ENCODE assay signal across 17 cellular contexts in the genomic region with DNA sequence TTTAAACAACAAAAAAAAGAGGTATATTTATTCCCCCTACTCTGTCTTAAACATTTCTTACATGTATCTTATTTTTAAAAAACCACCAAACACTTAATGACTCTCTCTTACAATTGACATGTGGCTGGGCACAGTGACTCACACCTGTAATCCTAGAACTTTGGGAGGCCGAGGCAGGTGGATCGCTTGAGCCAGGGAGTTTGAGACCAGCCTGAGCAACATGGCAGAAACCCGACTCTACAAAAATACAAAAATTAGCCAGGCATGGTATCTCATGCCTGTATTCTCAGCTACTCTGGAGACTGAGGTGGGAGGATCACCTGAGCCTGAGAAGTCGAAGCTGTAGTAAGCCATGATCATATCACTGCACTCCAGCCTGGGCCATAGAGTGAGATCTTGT. TPM values are rescaled to one million over a fixed set of nuclear protein-coding genes. Genes with fewer than 3 reads are reported as not detected.
DNase-seq lines count a peak whose midpoint lies in the region; ATAC-seq, FAIRE-seq and TF ChIP-seq lines count a peak whose summit lies in the region.
"Had no signal": no experiment of that assay in that cellular context is flagged by ENCODE, and none has a peak within 500 bp of the region (broad histone marks: within the 10 kb centered on the region; RNA-seq: fewer than 3 reads in every experiment).

No MANE protein-coding gene starts in this region.

- RAD21 ChIA-PET in HCT116 (lab: Charles Lee; ENCODE audit: low non-redundant PET in 1 of 2, low total read pairs in 2 of 2, uncharacterized antibody in 2 of 2, unreplicated experiment in 2 of 2) = no interaction called here

- H3K27me3 ChIP-seq in HCT116 (ENCODE audit: insufficient read depth, low read length) = no peaks in the 10 kb centered on the region
- H3K27me3 ChIP-seq: BLaER1 treated with 17β-estradiol and CSF1 and Interleukin-3, amounts not matched to agents 10 nM and 100 nM had no signal

- no peak for FAIRE-seq in GM12891 (lab: Jason Lieb, UNC)
- FAIRE-seq: GM12878, H54, HTR-8/SVneo had no signal

- TF ChIP-seq CTCF in HCT116 (IDR thresholded peaks at IDR 0.05 in 2 of 3, conservative IDR thresholded peaks at IDR 0.05 in 1 of 3; ENCODE audit: borderline replicate concordance in 1 of 3, insufficient read depth in 1 of 3, low read depth in 2 of 3, low read length in 2 of 3) = no peak

- H3K36me3 ChIP-seq in HCT116 (ENCODE audit: control insufficient read depth in 1 of 2, insufficient read depth in 2 of 2, low read length in 2 of 2) = no peaks in the 10 kb centered on the region
- H3K36me3 ChIP-seq: BLaER1 treated with 17β-estradiol and CSF1 and Interleukin-3, amounts not matched to agents 10 nM and 100 nM had no signal

- peak overlapping the region; percentile 25 for H3K4me2 ChIP-seq in HCT116 (ENCODE audit: low read length)
- H3K4me2 ChIP-seq: BLaER1 treated with 17β-estradiol and CSF1 and Interleukin-3, amounts not matched to agents 10 nM and 100 nM had no signal

- no peaks in the 10 kb centered on the region for H3K9me3 ChIP-seq in HCT116 (ENCODE audit: control insufficient read depth in 1 of 2, insufficient read depth in 1 of 2, low read depth in 1 of 2, low read length in 2 of 2)

- peaks cover 16 to 26% of the 10 kb centered on the region in 2 experiments for H3K4me1 ChIP-seq in HCT116 (ENCODE audit: control insufficient read depth in 1 of 2, insufficient read depth in 2 of 2, low read length in 2 of 2)
- H3K4me1 ChIP-seq: BLaER1 treated with 17β-estradiol and CSF1 and Interleukin-3, amounts not matched to agents 10 nM and 100 nM had no signal

- no peaks in the 10 kb centered on the region for H4K20me1 ChIP-seq in HCT116 (ENCODE audit: insufficient read depth)
- H4K20me1 ChIP-seq: BLaER1 treated with 17β-estradiol and CSF1 and Interleukin-3, amounts not matched to agents 10 nM and 100 nM had no signal

- TF ChIP-seq POLR2A in HCT116 (IDR thresholded peaks at IDR 0.05; ENCODE audit: borderline replicate concordance, extremely low read depth, insufficient read depth, insufficient read length) (no peak), GM12891 (IDR thresholded peaks at IDR 0.05; ENCODE audit: low read depth, low read length) (no peak)

- no peak overlapping the region for H3K9ac ChIP-seq in HCT116 (ENCODE audit: low read length)
- H3K9ac ChIP-seq: BLaER1 treated with 17β-estradiol and CSF1 and Interleukin-3, amounts not matched to agents 10 nM and 100 nM; GM23248 had no signal

- no peak; the same call in 1 of the 2 replicates for ATAC-seq in HCT116
- ATAC-seq: GM12878 had no signal

- intact Hi-C loops in HCT116 (cut with micrococcal nuclease) = no loop called here

- no peak for TF ChIP-seq RAD21 in HCT116 (IDR thresholded peaks at IDR 0.05; ENCODE audit: low read depth)

- CTCF ChIA-PET in HCT116 (lab: Charles Lee) = interaction anchor here (1.3 kb wide), 1 partner anchor 560 kb away, joined by 3 read pairs; no protein-coding TSS in a partner anchor
- CTCF ChIA-PET in HEK293T (lab: Yijun Ruan, JAX) = interaction anchor here (0.6 kb wide), 1 partner anchor 12 kb away, joined by 3 read pairs; no protein-coding TSS in a partner anchor

- DNase-seq in NCI-H2107 treated with DMSO at 0.1 percent for 48 hours (lab: John Stamatoyannopoulos, UW; ENCODE audit: unreplicated experiment) = peak; percentile 27
- no peak for DNase-seq in NCI-H2107 (lab: John Stamatoyannopoulos, UW)
- no peak for DNase-seq in HCT116 (ENCODE audit: low read depth, low spot score)
- peak; percentile 58 for DNase-seq in M059J (ENCODE audit: low read depth)
- DNase-seq in left kidney (ENCODE audit: low read depth, low spot score) = peak; percentile 29
- no peak for DNase-seq in stimulated activated CD4-positive, alpha-beta T cell treated with anti-CD3 and anti-CD28 coated beads, Interleukin-12 subunit alpha, Interleukin-12 subunit beta, amount 100 ng/mL, for 4 hours
- no peak for DNase-seq in GM12891 (ENCODE audit: insufficient read length, low spot score)
- DNase-seq in HEK293T (ENCODE audit: extremely low spot score) = no peak
- DNase-seq: ACHN; Calu3; CD4-positive, alpha-beta T cell; DMS153; GM23248 had no signal

- POLR2A ChIA-PET in HCT116 (lab: Charles Lee) = no interaction called here
- POLR2A ChIA-PET in HEK293T (lab: Yijun Ruan, JAX) = no interaction called here

- no peaks in the 10 kb centered on the region for H3K79me2 ChIP-seq in HCT116 (ENCODE audit: insufficient read depth, low read length)

- H3K9me2 ChIP-seq in HCT116 (ENCODE audit: insufficient read depth) = no peaks in the 10 kb centered on the region

- H3K4me3 ChIP-seq in HCT116 (replicated peaks in 1 of 2; ENCODE audit: low read depth in 1 of 2, low read length in 2 of 2) = no peak overlapping the region
- H3K4me3 ChIP-seq: BLaER1 treated with 17β-estradiol and CSF1 and Interleukin-3, amounts not matched to agents 10 nM and 100 nM; GM12878; GM23248 had no signal

- BruUV-seq in HCT116 (replicated peaks; lab: Mats Ljungman, UMichigan) = no TSS peak

- no peak overlapping the region for H3K27ac ChIP-seq in HCT116 (ENCODE audit: low read depth, low read length)
- H3K27ac ChIP-seq: BLaER1 treated with 17β-estradiol and CSF1 and Interleukin-3, amounts not matched to agents 10 nM and 100 nM; GM23248 had no signal

- no peak overlapping the region for H2AFZ ChIP-seq in HCT116 (ENCODE audit: low read depth, low read length, poor library complexity, severe bottlenecking)
- H2AFZ ChIP-seq: GM23248 had no signal

TF ChIP-seq in HCT116, 20 proteins besides CTCF, POLR2A, EP300 and RAD21 (continues in another document):
- no peak; the same call in none of the 2 replicates for TF ChIP-seq JUND (IDR thresholded peaks at IDR 0.05)
- TF ChIP-seq SP1 (IDR thresholded peaks at IDR 0.05; ENCODE audit: low read depth) = no peak
- no peak for TF ChIP-seq ELF1 (IDR thresholded peaks at IDR 0.05; ENCODE audit: borderline replicate concordance, low read depth)
- TF ChIP-seq EZH2 (IDR thresholded peaks at IDR 0.05) = no peak
- TF ChIP-seq, protein P1, sequence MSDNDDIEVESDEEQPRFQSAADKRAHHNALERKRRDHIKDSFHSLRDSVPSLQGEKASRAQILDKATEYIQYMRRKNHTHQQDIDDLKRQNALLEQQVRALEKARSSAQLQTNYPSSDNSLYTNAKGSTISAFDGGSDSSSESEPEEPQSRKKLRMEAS (IDR thresholded peaks at IDR 0.05) = peak; percentile 46; the same call in 1 of the 2 replicates
- TF ChIP-seq, protein P2, sequence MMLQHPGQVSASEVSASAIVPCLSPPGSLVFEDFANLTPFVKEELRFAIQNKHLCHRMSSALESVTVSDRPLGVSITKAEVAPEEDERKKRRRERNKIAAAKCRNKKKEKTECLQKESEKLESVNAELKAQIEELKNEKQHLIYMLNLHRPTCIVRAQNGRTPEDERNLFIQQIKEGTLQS (IDR thresholded peaks at IDR 0.05) = no peak
- no peak for TF ChIP-seq YY1 (IDR thresholded peaks at IDR 0.05; ENCODE audit: extremely low read depth, insufficient replicate concordance, low read depth, low read length)
- peak; percentile 51; the same call in 1 of the 2 replicates for TF ChIP-seq FOSL1 (IDR thresholded peaks at IDR 0.05; ENCODE audit: low read depth)

TF ChIP-seq in GM12891, 5 proteins besides CTCF, POLR2A, EP300 and RAD21:
- TF ChIP-seq TAF1 (IDR thresholded peaks at IDR 0.05; ENCODE audit: low read depth, low read length) = no peak
- no peak for TF ChIP-seq POU2F2 (IDR thresholded peaks at IDR 0.05; ENCODE audit: low read depth, low read length)
- no peak for TF ChIP-seq PAX5 (IDR thresholded peaks at IDR 0.05; ENCODE audit: insufficient read depth, low read length, severe bottlenecking)
- TF ChIP-seq SPI1 (IDR thresholded peaks at IDR 0.05; ENCODE audit: low read depth, low read length) = no peak
- no peak for TF ChIP-seq POLR2AphosphoS5 (IDR thresholded peaks at IDR 0.05; ENCODE audit: low read depth, low read length)

TF ChIP-seq in HEK293T, 16 proteins besides CTCF, POLR2A, EP300 and RAD21:
- no peak for TF ChIP-seq SP1 (IDR thresholded peaks at IDR 0.05)
- TF ChIP-seq, protein P3, sequence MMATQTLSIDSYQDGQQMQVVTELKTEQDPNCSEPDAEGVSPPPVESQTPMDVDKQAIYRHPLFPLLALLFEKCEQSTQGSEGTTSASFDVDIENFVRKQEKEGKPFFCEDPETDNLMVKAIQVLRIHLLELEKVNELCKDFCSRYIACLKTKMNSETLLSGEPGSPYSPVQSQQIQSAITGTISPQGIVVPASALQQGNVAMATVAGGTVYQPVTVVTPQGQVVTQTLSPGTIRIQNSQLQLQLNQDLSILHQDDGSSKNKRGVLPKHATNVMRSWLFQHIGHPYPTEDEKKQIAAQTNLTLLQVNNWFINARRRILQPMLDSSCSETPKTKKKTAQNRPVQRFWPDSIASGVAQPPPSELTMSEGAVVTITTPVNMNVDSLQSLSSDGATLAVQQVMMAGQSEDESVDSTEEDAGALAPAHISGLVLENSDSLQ (IDR thresholded peaks at IDR 0.05) = no peak
- TF ChIP-seq HDGF (IDR thresholded peaks at IDR 0.05; ENCODE audit: borderline replicate concordance) = no peak
- TF ChIP-seq CTBP1 (IDR thresholded peaks at IDR 0.05; ENCODE audit: borderline replicate concordance) = no peak
- TF ChIP-seq LEF1 (IDR thresholded peaks at IDR 0.05; ENCODE audit: borderline replicate concordance) = no peak
- no peak for TF ChIP-seq FOXM1 (IDR thresholded peaks at IDR 0.05; ENCODE audit: borderline replicate concordance)
- TF ChIP-seq L3MBTL2 (conservative IDR thresholded peaks at IDR 0.05) = no peak
- TF ChIP-seq BHLHE40 (IDR thresholded peaks at IDR 0.05; ENCODE audit: borderline replicate concordance) = no peak
- no peak for TF ChIP-seq TARDBP (IDR thresholded peaks at IDR 0.05)
- TF ChIP-seq SUZ12 (IDR thresholded peaks at IDR 0.05) = no peak
- no peak for TF ChIP-seq NFRKB (IDR thresholded peaks at IDR 0.05)
- TF ChIP-seq ZNF384 (IDR thresholded peaks at IDR 0.05) = no peak
- TF ChIP-seq FOXA1 (IDR thresholded peaks at IDR 0.05) = no peak
- TF ChIP-seq ELF4 (IDR thresholded peaks at IDR 0.05) = no peak
- TF ChIP-seq FOXK2 (IDR thresholded peaks at IDR 0.05) = no peak
- no peak for TF ChIP-seq ARNT (IDR thresholded peaks at IDR 0.05)

RNA-seq across cellular contexts. Expression of a gene that starts 16.0 kb away (rescaled TPM):
- 12.5 TPM for total RNA-seq in HCT116 (2021; ENCODE audit: unreplicated experiment)
- polyA plus RNA-seq in HCT116 (2012) = 1.7 and 1.9 TPM in 2 replicates
- total RNA-seq in M059J (2014; rRNA removed; shearing (Covaris generic)) = 19.0 and 21.3 TPM in 2 replicates
- 9.2 TPM for polyA plus RNA-seq in GM12891 (2012; ENCODE audit: low read depth, missing spikeins)

RNA-seq across cellular contexts. Expression of a gene that starts 44.0 kb away (rescaled TPM):
- 25.6 TPM for total RNA-seq in HCT116 (2021; ENCODE audit: unreplicated experiment)
- polyA plus RNA-seq in HCT116 (2012) = 14.8 and 15.9 TPM in 2 replicates
- total RNA-seq in M059J (2014; rRNA removed; shearing (Covaris generic)) = 6.4 and 11.6 TPM in 2 replicates
- polyA plus RNA-seq in GM12891 (2012; ENCODE audit: low read depth, missing spikeins) = 39.9 TPM

Comparison
In these comparisons a context has a peak if more than half of its experiments do, and no peak if none do; other contexts are left out.
1. DNase-seq: peak in NCI-H2107 treated with DMSO at 0.1 percent for 48 hours (single experiment), M059J (single experiment) and left kidney (single experiment); none in NCI-H2107 (single experiment), HCT116 (single experiment), stimulated activated CD4-positive, alpha-beta T cell treated with anti-CD3 and anti-CD28 coated beads, Interleukin-12 subunit alpha, Interleukin-12 subunit beta, amount 100 ng/mL, for 4 hours (single experiment), GM12891 (single experiment) and HEK293T (single experiment).